11 cellular contexts compared by ENCODE assay signal in genomic region chr15:68403161-68403941, GRCh38. TPM values are rescaled to one million over a fixed set of nuclear protein-coding genes. Genes with fewer than 3 reads are reported as not detected.
DNase-seq lines count a peak whose midpoint lies in the region; FAIRE-seq and TF ChIP-seq lines count a peak whose summit lies in the region.
"Had no signal": no experiment of that assay in that cellular context is flagged by ENCODE, and none has a peak within 500 bp of the region (broad histone marks: within the 10 kb centered on the region; RNA-seq: fewer than 3 reads in every experiment).

No MANE protein-coding gene starts in this region.

- FAIRE-seq in kidney (lab: Jason Lieb, UNC), result no peak

- H3K27me3 ChIP-seq in AG04450 (ENCODE audit: control insufficient read depth, insufficient read depth, low read length), result no peaks in the 10 kb centered on the region
- no peaks in the 10 kb centered on the region for H3K27me3 ChIP-seq in Karpas-422 (ENCODE audit: low read length)
- H3K27me3 ChIP-seq in suprapubic skin, result no peaks in the 10 kb centered on the region

- H3K27ac ChIP-seq in AG04450 (ENCODE audit: low read depth, low read length) (peak overlapping the region; percentile 11), Karpas-422 (ENCODE audit: low read length) (no peak overlapping the region), kidney (ENCODE audit: low read depth in 2 of 2, low read length in 2 of 2) (no peak overlapping the region), suprapubic skin (no peak overlapping the region), caudate nucleus (ENCODE audit: low read depth, low read length) (no peak overlapping the region)
- H3K27ac ChIP-seq: PC-9 had no signal

- no peak for TF ChIP-seq CTCF in AG04450 (IDR thresholded peaks at IDR 0.05; ENCODE audit: low read depth, low read length)
- TF ChIP-seq CTCF in kidney (IDR thresholded peaks at IDR 0.05; ENCODE audit: borderline replicate concordance, extremely low read depth, insufficient read depth), result no peak
- no peak for TF ChIP-seq CTCF in suprapubic skin (IDR thresholded peaks at IDR 0.05)

- in situ Hi-C loops in KBM-7 (cut with MboI; ENCODE audit: low pct_unique_long_range_greater_than_20kb, low sequenced_read_pairs), result no loop called here

- H3K4me1 ChIP-seq in Karpas-422 (ENCODE audit: low read length) (no peaks in the 10 kb centered on the region), kidney (ENCODE audit: control insufficient read depth in 1 of 2, insufficient read depth in 1 of 2, low read depth in 1 of 2, low read length in 2 of 2) (peaks cover 0 to 4% of the 10 kb centered on the region in 2 donors), suprapubic skin (no peaks in the 10 kb centered on the region)

- CTCF ChIA-PET in AG04450 (lab: Charles Lee), result no interaction called here

- H2AFZ ChIP-seq in Karpas-422 (ENCODE audit: low read length), result no peak overlapping the region
- H2AFZ ChIP-seq: GM23338, PC-9 had no signal

- no peaks in the 10 kb centered on the region for H3K36me3 ChIP-seq in Karpas-422 (ENCODE audit: insufficient read depth, low read length)
- H3K36me3 ChIP-seq in kidney (ENCODE audit: control insufficient read depth in 1 of 2, insufficient read depth in 2 of 2, low read length in 2 of 2), result no peaks in the 10 kb centered on the region
- no peaks in the 10 kb centered on the region for H3K36me3 ChIP-seq in suprapubic skin

- WGBS in suprapubic skin, result 89% methylated on average over 8 of the region's 8 CpGs

- no peak overlapping the region for H3K4me2 ChIP-seq in Karpas-422 (ENCODE audit: low read depth, low read length, poor library complexity, severe bottlenecking)
- H3K4me2 ChIP-seq: GM23338, PC-9 had no signal

- no peak for TF ChIP-seq POLR2A in suprapubic skin (IDR thresholded peaks at IDR 0.05)

- H3K79me2 ChIP-seq in Karpas-422 (ENCODE audit: low read length), result no peaks in the 10 kb centered on the region

- H3K9me2 ChIP-seq in Karpas-422 (replicated peaks; ENCODE audit: insufficient read depth, low read length), result no peaks in the 10 kb centered on the region

- no peak for DNase-seq in AG04450 (ENCODE audit: low read depth, low spot score)
- DNase-seq in Karpas-422, result peak; percentile 29
- peak; percentile 21 for DNase-seq in kidney
- peak; percentile 29 to 31 for DNase-seq in suprapubic skin (ENCODE audit: low spot score in 2 of 2)
- DNase-seq in caudate nucleus (lab: John Stamatoyannopoulos, UW), result no peak
- DNase-seq in NCI-H1436 (lab: John Stamatoyannopoulos, UW), result no peak
- DNase-seq in KBM-7, result no peak
- DNase-seq: NCI-H446, PC-9 had no signal

- no peak for TF ChIP-seq EP300 in suprapubic skin (IDR thresholded peaks at IDR 0.05)

- POLR2A ChIA-PET in AG04450 (lab: Yijun Ruan, JAX), result no interaction called here

- intact Hi-C loops in kidney (cut with DNase I), result no loop called here

- peaks cover 11% of the 10 kb centered on the region for H3K9me3 ChIP-seq in AG04450 (ENCODE audit: control insufficient read depth, insufficient read depth, low read length)
- no peaks in the 10 kb centered on the region for H3K9me3 ChIP-seq in Karpas-422 (ENCODE audit: low read length)
- no peaks in the 10 kb centered on the region for H3K9me3 ChIP-seq in kidney (ENCODE audit: control insufficient read depth in 1 of 2, low read length in 2 of 2)
- no peaks in the 10 kb centered on the region for H3K9me3 ChIP-seq in suprapubic skin

- H3K9ac ChIP-seq in Karpas-422 (ENCODE audit: low read length) (no peak overlapping the region), kidney (ENCODE audit: low read length in 2 of 2) (no peak overlapping the region)

- H4K20me1 ChIP-seq in Karpas-422 (ENCODE audit: insufficient read depth, low read depth, low read length), result no peaks in the 10 kb centered on the region

- H3K4me3 ChIP-seq in AG04450 (ENCODE audit: low read depth, low read length), result no peak overlapping the region
- no peak overlapping the region for H3K4me3 ChIP-seq in Karpas-422 (ENCODE audit: low read length)
- H3K4me3 ChIP-seq in kidney (ENCODE audit: low read length in 2 of 2), result no peak overlapping the region
- H3K4me3 ChIP-seq in suprapubic skin, result no peak overlapping the region
- H3K4me3 ChIP-seq: GM23338, PC-9 had no signal

RNA-seq across cellular contexts. Expression of gene ITGA11, which starts 28.6 kb away (rescaled TPM):
- polyA plus RNA-seq in AG04450 (2011; rRNA removed), result 24.0 and 34.7 TPM in 2 replicates
- 24.5 and 25.0 TPM in 2 replicates for polyA minus RNA-seq in AG04450 (2011; rRNA and poly(A)+ RNA removed)
- not detected in 2 replicates for total RNA-seq in Karpas-422 (2014; rRNA removed; shearing (Covaris generic); ENCODE audit: low replicate concordance)
- 11.1 TPM for total RNA-seq in kidney
- 3.4 TPM for polyA plus RNA-seq in kidney (ENCODE audit: insufficient read depth, low read depth, low replicate concordance)
- 1 to 10 TPM in 3 of 4 donors, under 1 TPM in 1; 0.83 to 3.6 (median 2.0) TPM for total RNA-seq in suprapubic skin
- total RNA-seq: CD8-positive, alpha-beta T cell had no signal

Comparison
In these comparisons a context has a peak if more than half of its experiments do, and no peak if none do; other contexts are left out.
1. DNase-seq: peak in Karpas-422 (single experiment), kidney (single experiment) and suprapubic skin (2 of 2); none in AG04450 (single experiment), caudate nucleus (0 of 61), NCI-H1436 (single experiment) and KBM-7 (single experiment).